Comparison of ENCODE assay signal across 11 cellular contexts in genomic region chr5:131280417-131280816, GRCh38. TPM values are rescaled to one million over a fixed set of nuclear protein-coding genes. Genes with fewer than 3 reads are reported as not detected.
DNase-seq lines count a peak whose midpoint lies in the region; ATAC-seq and TF ChIP-seq lines count a peak whose summit lies in the region.
"Had no signal": no experiment of that assay in that cellular context is flagged by ENCODE, and none has a peak within 500 bp of the region (broad histone marks: within the 10 kb centered on the region; RNA-seq: fewer than 3 reads in every experiment).

No MANE protein-coding gene starts in this region.

- peaks cover 32% of the 10 kb centered on the region for H3K4me1 Mint-ChIP-seq in MCF 10A (ENCODE audit: insufficient read depth, unreplicated experiment)

- intact Hi-C loops in MCF 10A (cut with micrococcal nuclease), result no loop called here

- H3K79me2 ChIP-seq in Loucy (ENCODE audit: insufficient read depth, low read length), result peaks cover 93% of the 10 kb centered on the region

- peaks cover 41% of the 10 kb centered on the region for H4K20me1 ChIP-seq in Loucy (ENCODE audit: insufficient read depth, low read length, poor library complexity, severe bottlenecking)

- no peaks in the 10 kb centered on the region for H3K27me3 Mint-ChIP-seq in MCF 10A (ENCODE audit: insufficient read depth, unreplicated experiment)

- H3K27me3 ChIP-seq in Loucy (ENCODE audit: insufficient read depth, low read length, poor library complexity, severe bottlenecking), result no peaks in the 10 kb centered on the region
- H3K27me3 ChIP-seq in muscle layer of duodenum (ENCODE audit: low read depth, low read length), result no peaks in the 10 kb centered on the region
- H3K27me3 ChIP-seq: heart left ventricle had no signal

- no peaks in the 10 kb centered on the region for H3F3A ChIP-seq in Loucy (ENCODE audit: low read depth)

- H3K9me3 ChIP-seq in Loucy (ENCODE audit: insufficient read depth, low read depth, low read length), result no peaks in the 10 kb centered on the region
- no peaks in the 10 kb centered on the region for H3K9me3 ChIP-seq in muscle layer of duodenum (ENCODE audit: control insufficient read depth in 1 of 2, low read length in 2 of 2)
- H3K9me3 ChIP-seq: heart left ventricle had no signal

- H3K4me2 ChIP-seq in Loucy (ENCODE audit: low read depth, low read length, poor library complexity, severe bottlenecking), result peak overlapping the region; percentile 49

- H3K36me3 ChIP-seq in Loucy (ENCODE audit: insufficient read depth, low read length) (no peaks in the 10 kb centered on the region), muscle layer of duodenum (ENCODE audit: control insufficient read depth in 1 of 2, insufficient read depth in 2 of 2, low read length in 2 of 2) (no peaks in the 10 kb centered on the region)
- H3K36me3 ChIP-seq: heart left ventricle had no signal

- TF ChIP-seq CTCF in Loucy (conservative IDR thresholded peaks at IDR 0.05; ENCODE audit: low read length) (no peak), MCF 10A (IDR thresholded peaks at IDR 0.05; ENCODE audit: unreplicated experiment) (no peak)

- in situ Hi-C loops in KBM-7 (cut with MboI; ENCODE audit: low pct_unique_long_range_greater_than_20kb, low sequenced_read_pairs), result no loop called here

- peak overlapping the region; percentile 87 for H3K27ac ChIP-seq in muscle layer of duodenum (ENCODE audit: low read length)

- no TSS peak for BruUV-seq in MCF 10A (replicated peaks; lab: Mats Ljungman, UMichigan)

- H3K9me2 ChIP-seq in Loucy (replicated peaks; ENCODE audit: low read depth, low read length), result no peaks in the 10 kb centered on the region

- H3K27ac Mint-ChIP-seq in MCF 10A (ENCODE audit: low read depth, unreplicated experiment), result peak overlapping the region; percentile 84

- no peak for ATAC-seq in GM18517 (IDR thresholded peaks at IDR 0.05; ENCODE audit: unreplicated experiment)
- ATAC-seq: heart left ventricle had no signal

- H3K4me3 ChIP-seq in Loucy (ENCODE audit: low read length, poor library complexity, severe bottlenecking) (no peak overlapping the region), muscle layer of duodenum (ENCODE audit: low read depth in 1 of 2, low read length in 2 of 2) (no peak overlapping the region)
- H3K4me3 ChIP-seq: heart left ventricle had no signal

- H3K4me3 Mint-ChIP-seq in MCF 10A (ENCODE audit: unreplicated experiment), result peak overlapping the region; percentile 51

- H3K4me1 ChIP-seq in Loucy (ENCODE audit: insufficient read depth, low read length, poor library complexity, severe bottlenecking) (peaks cover 10% of the 10 kb centered on the region), muscle layer of duodenum (ENCODE audit: control insufficient read depth in 1 of 2, insufficient read depth in 2 of 2, low read length in 2 of 2) (peaks cover 0 to 7% of the 10 kb centered on the region in 2 donors)

- H2AFZ ChIP-seq in Loucy (ENCODE audit: low read length), result no peak overlapping the region

- DNase-seq in COLO829 (ENCODE audit: low spot score) (peak; percentile 38), MCF 10A (ENCODE audit: unreplicated experiment) (peak; percentile 48), A172 (ENCODE audit: low spot score) (no peak), KBM-7 (no peak), GM19240 (ENCODE audit: insufficient read length, low spot score) (no peak)
- DNase-seq: cerebellar nuclear complex, DMS79, heart left ventricle had no signal

- H3K36me3 Mint-ChIP-seq in MCF 10A (ENCODE audit: insufficient read depth, unreplicated experiment), result peaks cover 32% of the 10 kb centered on the region

- H3K9ac ChIP-seq in Loucy (ENCODE audit: low read depth, low read length, poor library complexity, severe bottlenecking), result no peak overlapping the region

- POLR2A ChIA-PET in MCF 10A (lab: Yijun Ruan, JAX), result interaction anchor here (0.6 to 13.1 kb wide), 19 partner anchors 9 to 1587 kb away, joined by 3 to 279 read pairs (median 7); partner anchors contain the start of genes CDC42SE2, HINT1 and LYRM7

- CTCF ChIA-PET in MCF 10A (lab: Yijun Ruan, JAX), result interaction anchor here (0.8 to 2.8 kb wide), 3 partner anchors 15 to 104 kb away, joined by 3 to 11 read pairs (median 4); no protein-coding TSS in a partner anchor

- H3K9me3 Mint-ChIP-seq in MCF 10A (ENCODE audit: unreplicated experiment), result no peaks in the 10 kb centered on the region

RNA-seq across cellular contexts. Expression of gene CDC42SE2, which starts 16.6 kb away (rescaled TPM):
- 71.0 and 96.4 TPM in 2 replicates for total RNA-seq in MCF 10A (2022)
- total RNA-seq in A172 (2014; rRNA removed; shearing (Covaris generic)), result 49.6 and 52.3 TPM in 2 replicates

Comparison
In these comparisons a context has a peak if more than half of its experiments do, and no peak if none do; other contexts are left out.
1. DNase-seq: peak in COLO829 (single experiment) and MCF 10A (single experiment); none in A172 (single experiment), KBM-7 (single experiment) and GM19240 (single experiment).